24 cellular contexts compared by ENCODE assay signal in genomic region chr14:61854898-61855297, GRCh38. TPM values are rescaled to one million over a fixed set of nuclear protein-coding genes. Genes with fewer than 3 reads are reported as not detected.
A peak's percentile ranks its signal among the peaks of the same experiment; 100 is the strongest.
DNase-seq lines count a peak whose midpoint lies in the region; ATAC-seq, FAIRE-seq and TF ChIP-seq lines count a peak whose summit lies in the region.
"Had no signal": no experiment of that assay in that cellular context is flagged by ENCODE, and none has a peak within 500 bp of the region (broad histone marks: within the 10 kb centered on the region; RNA-seq: fewer than 3 reads in every experiment).

No MANE protein-coding gene starts in this region.

- H3K27me3 ChIP-seq in pancreas: no peaks in the 10 kb centered on the region
- no peaks in the 10 kb centered on the region for H3K27me3 ChIP-seq in Karpas-422 (ENCODE audit: low read length)
- H3K27me3 ChIP-seq in upper lobe of right lung: no peaks in the 10 kb centered on the region
- H3K27me3 ChIP-seq: BLaER1 treated with 17β-estradiol and CSF1 and Interleukin-3, amounts not matched to agents 10 nM and 100 nM had no signal

- H3K36me3 Mint-ChIP-seq in activated CD4-positive, alpha-beta T cell treated with anti-CD3 and anti-CD28 coated beads, Interleukin-2, amount 10 ng/mL, durations not matched to agents 24 days and 14 days (ENCODE audit: low read depth): no peaks in the 10 kb centered on the region
- H3K36me3 Mint-ChIP-seq in activated CD8-positive, alpha-beta memory T cell treated with anti-CD3 and anti-CD28 coated beads, Interleukin-2, amount 10 ng/mL, durations not matched to agents 7 days and 5 days: no peaks in the 10 kb centered on the region
- H3K36me3 Mint-ChIP-seq: CD8-positive, alpha-beta T cell had no signal

- H3K27ac Mint-ChIP-seq in activated CD4-positive, alpha-beta T cell treated with anti-CD3 and anti-CD28 coated beads, Interleukin-2, amount 10 ng/mL, durations not matched to agents 24 days and 14 days: no peak overlapping the region
- no peak overlapping the region for H3K27ac Mint-ChIP-seq in activated CD8-positive, alpha-beta memory T cell treated with anti-CD3 and anti-CD28 coated beads, Interleukin-2, amount 10 ng/mL, durations not matched to agents 7 days and 5 days
- H3K27ac Mint-ChIP-seq: B cell; CD4-positive, alpha-beta T cell; CD8-positive, alpha-beta T cell had no signal

- H3K4me1 Mint-ChIP-seq in activated CD4-positive, alpha-beta T cell treated with anti-CD3 and anti-CD28 coated beads, Interleukin-2, amount 10 ng/mL, durations not matched to agents 24 days and 14 days: no peaks in the 10 kb centered on the region
- no peaks in the 10 kb centered on the region for H3K4me1 Mint-ChIP-seq in activated CD8-positive, alpha-beta memory T cell treated with anti-CD3 and anti-CD28 coated beads, Interleukin-2, amount 10 ng/mL, durations not matched to agents 7 days and 5 days

- no peak for FAIRE-seq in pancreas (lab: Jason Lieb, UNC)
- FAIRE-seq: A549, D721Med, G401.6, GM12878, GM12892, GM18507 had no signal

- no peak overlapping the region for H2AFZ ChIP-seq in Karpas-422 (ENCODE audit: low read length)

- H3K36me3 ChIP-seq in pancreas: no peaks in the 10 kb centered on the region
- no peaks in the 10 kb centered on the region for H3K36me3 ChIP-seq in Karpas-422 (ENCODE audit: insufficient read depth, low read length)
- no peaks in the 10 kb centered on the region for H3K36me3 ChIP-seq in upper lobe of right lung
- H3K36me3 ChIP-seq: BLaER1 treated with 17β-estradiol and CSF1 and Interleukin-3, amounts not matched to agents 10 nM and 100 nM had no signal

- H3K9me3 ChIP-seq in pancreas: no peaks in the 10 kb centered on the region
- no peaks in the 10 kb centered on the region for H3K9me3 ChIP-seq in Karpas-422 (ENCODE audit: low read length)
- no peaks in the 10 kb centered on the region for H3K9me3 ChIP-seq in upper lobe of right lung
- H3K9me3 ChIP-seq: A549; BLaER1 treated with 17β-estradiol and CSF1 and Interleukin-3, amounts not matched to agents 10 nM and 100 nM; Caco-2 had no signal

- DNase-seq in activated CD4-positive, alpha-beta T cell treated with anti-CD3 and anti-CD28 coated beads, Interleukin-2, amount 10 ng/mL, durations not matched to agents 24 days and 14 days: peak; percentile 7
- no peak for DNase-seq in activated CD4-positive, alpha-beta T cell treated with anti-CD3 and anti-CD28 coated beads, Interleukin-2, amount 50 U/mL, for 1 hour
- no peak for DNase-seq in left lobe of liver (ENCODE audit: low spot score)
- DNase-seq in pancreas: no peak
- no peak for DNase-seq in Karpas-422
- no peak for DNase-seq in activated CD8-positive, alpha-beta memory T cell treated with anti-CD3 and anti-CD28 coated beads, Interleukin-2, amount 10 ng/mL, durations not matched to agents 7 days and 5 days
- DNase-seq in upper lobe of right lung: no peak
- DNase-seq: AML-193; Caco-2; Calu3; CD4-positive, alpha-beta T cell; CD8-positive, alpha-beta T cell; DMS79 treated with DMSO at 0.1 percent for 48 hours had no signal

- ATAC-seq in left lobe of liver (peak; percentile 39), pancreas (peak; percentile 38 to 87 (median 65)), upper lobe of right lung (no peak)
- no peak for ATAC-seq in activated CD8-positive, alpha-beta memory T cell treated with anti-CD3 and anti-CD28 coated beads, Interleukin-2, amount 10 ng/mL, durations not matched to agents 7 days and 5 days
- ATAC-seq: A549; CD8-positive, alpha-beta T cell; GM12878 had no signal

- H4K20me1 ChIP-seq in Karpas-422 (ENCODE audit: insufficient read depth, low read depth, low read length): no peaks in the 10 kb centered on the region
- H4K20me1 ChIP-seq: BLaER1 treated with 17β-estradiol and CSF1 and Interleukin-3, amounts not matched to agents 10 nM and 100 nM had no signal

- 0 out of 2 replicates have a peak, but pooled peaks cover under 1% of the 10 kb centered on the region for H3K9me2 ChIP-seq in Karpas-422 (replicated peaks; ENCODE audit: insufficient read depth, low read length)

- H3K4me2 ChIP-seq in Karpas-422 (ENCODE audit: low read depth, low read length, poor library complexity, severe bottlenecking): no peak overlapping the region
- H3K4me2 ChIP-seq: A549; BLaER1 treated with 17β-estradiol and CSF1 and Interleukin-3, amounts not matched to agents 10 nM and 100 nM had no signal

- no peaks in the 10 kb centered on the region for H3K79me2 ChIP-seq in Karpas-422 (ENCODE audit: low read length)

- intact Hi-C loops in activated CD4-positive, alpha-beta T cell treated with anti-CD3 and anti-CD28 coated beads, Interleukin-2, amount 10 ng/mL, durations not matched to agents 24 days and 14 days (cut with micrococcal nuclease): no loop called here
- intact Hi-C loops in pancreas (cut with DNase I): no loop called here
- intact Hi-C loops in upper lobe of right lung (cut with DNase I): no loop called here

- H3K9ac ChIP-seq in Karpas-422 (ENCODE audit: low read length): no peak overlapping the region
- H3K9ac ChIP-seq: BLaER1 treated with 17β-estradiol and CSF1 and Interleukin-3, amounts not matched to agents 10 nM and 100 nM had no signal

- no peak overlapping the region for H3K27ac ChIP-seq in pancreas
- H3K27ac ChIP-seq in Karpas-422 (ENCODE audit: low read length): no peak overlapping the region
- no peak overlapping the region for H3K27ac ChIP-seq in upper lobe of right lung
- H3K27ac ChIP-seq: 22Rv1; A549; BLaER1 treated with 17β-estradiol and CSF1 and Interleukin-3, amounts not matched to agents 10 nM and 100 nM; C4-2B had no signal

- H3K9me3 Mint-ChIP-seq in activated CD4-positive, alpha-beta T cell treated with anti-CD3 and anti-CD28 coated beads, Interleukin-2, amount 10 ng/mL, durations not matched to agents 24 days and 14 days: peaks cover 6% of the 10 kb centered on the region
- no peaks in the 10 kb centered on the region for H3K9me3 Mint-ChIP-seq in activated CD8-positive, alpha-beta memory T cell treated with anti-CD3 and anti-CD28 coated beads, Interleukin-2, amount 10 ng/mL, durations not matched to agents 7 days and 5 days (ENCODE audit: low read depth)
- H3K9me3 Mint-ChIP-seq: CD4-positive, alpha-beta T cell; CD8-positive, alpha-beta T cell had no signal

- CTCF ChIA-PET in activated CD8-positive, alpha-beta memory T cell treated with anti-CD3 and anti-CD28 coated beads, Interleukin-2, amount 10 ng/mL, durations not matched to agents 7 days and 5 days (lab: Charles Lee): no interaction called here

- H3K4me3 Mint-ChIP-seq in activated CD4-positive, alpha-beta T cell treated with anti-CD3 and anti-CD28 coated beads, Interleukin-2, amount 10 ng/mL, durations not matched to agents 24 days and 14 days: no peak overlapping the region
- H3K4me3 Mint-ChIP-seq in activated CD8-positive, alpha-beta memory T cell treated with anti-CD3 and anti-CD28 coated beads, Interleukin-2, amount 10 ng/mL, durations not matched to agents 7 days and 5 days: no peak overlapping the region
- H3K4me3 Mint-ChIP-seq: B cell; CD4-positive, alpha-beta T cell; CD8-positive, alpha-beta T cell had no signal

- no peak overlapping the region for H3K4me3 ChIP-seq in pancreas
- no peak overlapping the region for H3K4me3 ChIP-seq in Karpas-422 (ENCODE audit: low read length)
- no peak overlapping the region for H3K4me3 ChIP-seq in upper lobe of right lung
- H3K4me3 ChIP-seq: A549; BLaER1 treated with 17β-estradiol and CSF1 and Interleukin-3, amounts not matched to agents 10 nM and 100 nM; GM12878 had no signal

- TF ChIP-seq CTCF in pancreas (IDR thresholded peaks at IDR 0.05) (no peak), upper lobe of right lung (IDR thresholded peaks at IDR 0.05) (no peak)

- H3K27me3 Mint-ChIP-seq in activated CD4-positive, alpha-beta T cell treated with anti-CD3 and anti-CD28 coated beads, Interleukin-2, amount 10 ng/mL, durations not matched to agents 24 days and 14 days: peaks cover 49% of the 10 kb centered on the region
- H3K27me3 Mint-ChIP-seq in activated CD8-positive, alpha-beta memory T cell treated with anti-CD3 and anti-CD28 coated beads, Interleukin-2, amount 10 ng/mL, durations not matched to agents 7 days and 5 days: peaks cover 49% of the 10 kb centered on the region

- peaks cover 5 to 13% (median 12%) of the 10 kb centered on the region in 3 donors for H3K4me1 ChIP-seq in pancreas
- H3K4me1 ChIP-seq in Karpas-422 (ENCODE audit: low read length): no peaks in the 10 kb centered on the region
- H3K4me1 ChIP-seq in upper lobe of right lung: no peaks in the 10 kb centered on the region
- H3K4me1 ChIP-seq: A549; BLaER1 treated with 17β-estradiol and CSF1 and Interleukin-3, amounts not matched to agents 10 nM and 100 nM had no signal

RNA-seq across cellular contexts. Expression of gene SYT16, which starts 42.4 kb away (rescaled TPM):
- total RNA-seq in activated CD4-positive, alpha-beta T cell treated with anti-CD3 and anti-CD28 coated beads, Interleukin-2, amount 10 ng/mL, durations not matched to agents 24 days and 14 days: not detected in 2 replicates
- total RNA-seq in left lobe of liver: 0.10 TPM
- total RNA-seq in pancreas: 10 to 100 TPM in 1 of 6 donors, 1 to 10 TPM in 5; 1.0 to 10.2 (median 4.3) TPM
- polyA plus RNA-seq in pancreas: 10 to 100 TPM in 1 of 2 donors, 1 to 10 TPM in 1; 2.2 to 13.6 TPM
- total RNA-seq in Karpas-422 (2014; rRNA removed; shearing (Covaris generic); ENCODE audit: low replicate concordance): 3.4 and 4.8 TPM in 2 replicates
- total RNA-seq in activated CD8-positive, alpha-beta memory T cell treated with anti-CD3 and anti-CD28 coated beads, Interleukin-2, amount 10 ng/mL, durations not matched to agents 7 days and 5 days: not detected
- 0.23 TPM for total RNA-seq in upper lobe of right lung
- total RNA-seq: A172; B cell; CD4-positive, alpha-beta T cell; CD8-positive, alpha-beta T cell had no signal

Comparison
In these comparisons a context has a peak if more than half of its experiments do, and no peak if none do; other contexts are left out.
1. ATAC-seq: peak in left lobe of liver (single experiment) and pancreas (4 of 4); none in activated CD8-positive, alpha-beta memory T cell treated with anti-CD3 and anti-CD28 coated beads, Interleukin-2, amount 10 ng/mL, durations not matched to agents 7 days and 5 days (single experiment) and upper lobe of right lung (single experiment).